ENCODE assay signal across 27 cellular contexts in the genomic region with DNA sequence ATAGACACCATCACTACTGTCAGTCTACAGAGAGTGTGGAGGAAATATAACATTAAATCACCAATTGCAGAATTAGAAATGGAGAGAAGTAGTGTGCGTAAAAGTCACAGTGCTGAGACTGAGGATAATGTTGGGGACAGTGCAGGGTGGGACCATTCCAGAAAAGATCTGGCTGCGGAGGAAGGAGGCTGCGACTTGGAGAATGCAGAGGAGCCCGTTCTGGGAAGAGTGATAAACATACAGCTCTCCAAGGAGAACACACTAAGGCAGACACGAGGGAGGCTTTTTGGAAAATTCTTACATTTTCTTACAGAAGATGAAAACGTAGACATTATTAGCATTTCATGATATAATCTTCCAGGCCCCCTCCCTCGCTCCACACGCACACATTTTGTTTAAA.
"Had no signal": no experiment of that assay in that cellular context is flagged by ENCODE, and none has a peak within 500 bp of the region (broad histone marks: within the 10 kb centered on the region; RNA-seq: fewer than 3 reads in every experiment).

No MANE protein-coding gene starts in this region.

- H3K9me3 Mint-ChIP-seq: type B pancreatic cell had no signal

- H3K36me3 Mint-ChIP-seq: stimulated activated memory B cell treated with anti-CD40 and anti-IgM and Interleukin-4, amounts not matched to agents 10 μg/mL and 1 μg/mL and 100 μg/mL, for 72 hours; stimulated activated naive B cell treated with anti-CD40 and anti-IgM and Interleukin-4, amounts not matched to agents 10 μg/mL and 1 μg/mL and 100 μg/mL, for 72 hours; type B pancreatic cell had no signal

- DNase-seq: stimulated activated CD4-positive, alpha-beta T cell treated with anti-CD3 and anti-CD28 coated beads, Interleukin-2, amount 100 ng/mL, for 48 hours; stimulated activated CD4-positive, alpha-beta T cell treated with anti-CD3 and anti-CD28 coated beads, Interleukin-4, amount 100 ng/mL, for 1 hour; stimulated activated CD4-positive, alpha-beta T cell treated with anti-CD3 and anti-CD28 coated beads, Interleukin-4, amount 100 ng/mL, for 24 hours; stimulated activated CD4-positive, alpha-beta T cell treated with anti-CD3 and anti-CD28 coated beads, Interleukin-4, amount 100 ng/mL, for 4 hours; stimulated activated CD8-positive, alpha-beta memory T cell treated with anti-CD3 and anti-CD28 coated beads, Interleukin-4, amount 100 ng/mL, for 48 hours; stimulated activated naive B cell treated with anti-CD40 and anti-IgM and Interleukin-4, amounts not matched to agents 10 μg/mL and 1 μg/mL and 100 μg/mL, for 72 hours; stimulated activated naive CD4-positive, alpha-beta T cell; stimulated activated naive CD4-positive, alpha-beta T cell treated with Interleukin-2 at 50 U/mL for 16 hours; stimulated activated naive CD8-positive, alpha-beta T cell treated with anti-CD3 and anti-CD28 coated beads, Interleukin-15, amount 100 ng/mL, for 72 hours; stimulated activated naive CD8-positive, alpha-beta T cell treated with anti-CD3 and anti-CD28 coated beads, Interleukin-15, Interleukin-2, amounts not matched to agents 100 U/mL and 50 U/mL, for 24 hours; stomach; substantia nigra; testis; thyroid gland; tibial artery; transverse colon; trophoblast cell; upper lobe of left lung; upper lobe of right lung; uterus had no signal

- H3K27me3 Mint-ChIP-seq: stimulated activated memory B cell treated with anti-CD40 and anti-IgM and Interleukin-4, amounts not matched to agents 10 μg/mL and 1 μg/mL and 100 μg/mL, for 72 hours; type B pancreatic cell had no signal

- H3K27ac Mint-ChIP-seq: stimulated activated memory B cell treated with anti-CD40 and anti-IgM and Interleukin-4, amounts not matched to agents 10 μg/mL and 1 μg/mL and 100 μg/mL, for 72 hours; stimulated activated naive B cell treated with anti-CD40 and anti-IgM and Interleukin-4, amounts not matched to agents 10 μg/mL and 1 μg/mL and 100 μg/mL, for 72 hours; stimulated activated naive CD8-positive, alpha-beta T cell treated with anti-CD3 and anti-CD28 coated beads, Interleukin-15, amount 100 ng/mL, for 72 hours; stimulated activated naive CD8-positive, alpha-beta T cell treated with anti-CD3 and anti-CD28 coated beads, Interleukin-15, Interleukin-2, amounts not matched to agents 100 ng/mL and 50 ng/mL, for 24 hours; type B pancreatic cell had no signal

- H3K27ac ChIP-seq: stomach, suprapubic skin, testis, thoracic aorta, thyroid gland, tibial artery, tibial nerve, transverse colon, upper lobe of left lung, upper lobe of right lung, uterus, vagina had no signal

- H3K4me3 ChIP-seq: stomach, suprapubic skin, testis, thoracic aorta, thyroid gland, tibial artery, tibial nerve, transverse colon, upper lobe of left lung, upper lobe of right lung, uterus, vagina had no signal

- ATAC-seq: stimulated activated memory B cell treated with anti-CD40 and anti-IgM and Interleukin-4, amounts not matched to agents 10 μg/mL and 1 μg/mL and 100 μg/mL, for 72 hours; stimulated activated naive B cell treated with anti-CD40 and anti-IgM and Interleukin-4, amounts not matched to agents 10 μg/mL and 1 μg/mL and 100 μg/mL, for 72 hours; stimulated activated naive CD8-positive, alpha-beta T cell treated with anti-CD3 and anti-CD28 coated beads, Interleukin-15, amount 100 ng/mL, for 72 hours; stimulated activated naive CD8-positive, alpha-beta T cell treated with anti-CD3 and anti-CD28 coated beads, Interleukin-15, Interleukin-2, amounts not matched to agents 100 U/mL and 50 U/mL, for 24 hours had no signal

- H3K4me1 Mint-ChIP-seq: stimulated activated memory B cell treated with anti-CD40 and anti-IgM and Interleukin-4, amounts not matched to agents 10 μg/mL and 1 μg/mL and 100 μg/mL, for 72 hours; stimulated activated naive B cell treated with anti-CD40 and anti-IgM and Interleukin-4, amounts not matched to agents 10 μg/mL and 1 μg/mL and 100 μg/mL, for 72 hours; stimulated activated naive CD8-positive, alpha-beta T cell treated with anti-CD3 and anti-CD28 coated beads, Interleukin-15, amount 100 ng/mL, for 72 hours had no signal

- H3K4me3 Mint-ChIP-seq: stimulated activated memory B cell treated with anti-CD40 and anti-IgM and Interleukin-4, amounts not matched to agents 10 μg/mL and 1 μg/mL and 100 μg/mL, for 72 hours; stimulated activated naive B cell treated with anti-CD40 and anti-IgM and Interleukin-4, amounts not matched to agents 10 μg/mL and 1 μg/mL and 100 μg/mL, for 72 hours; stimulated activated naive CD8-positive, alpha-beta T cell treated with anti-CD3 and anti-CD28 coated beads, Interleukin-15, amount 100 ng/mL, for 72 hours; stimulated activated naive CD8-positive, alpha-beta T cell treated with anti-CD3 and anti-CD28 coated beads, Interleukin-15, Interleukin-2, amounts not matched to agents 100 ng/mL and 50 ng/mL, for 24 hours; type B pancreatic cell had no signal

- H3K9me3 ChIP-seq: stomach, suprapubic skin, testis, thoracic aorta, thyroid gland, tibial nerve, transverse colon, upper lobe of left lung, upper lobe of right lung, uterus, vagina had no signal

- H3K36me3 ChIP-seq: stomach, suprapubic skin, thoracic aorta, thyroid gland, tibial artery, tibial nerve, transverse colon, upper lobe of left lung, upper lobe of right lung, uterus, vagina had no signal
